ENCODE assay signal across 1 cellular context in genomic region chr15:84981054-84981710, GRCh38.
A peak's percentile ranks its signal among the peaks of the same experiment; 100 is the strongest.
TF ChIP-seq lines count a peak whose summit lies in the region.

No MANE protein-coding gene starts in this region.

TF ChIP-seq in HEK293, 187 proteins besides CTCF, POLR2A, EP300 and RAD21 (continued from another document and continues in another):
- TF ChIP-seq ZNF280D (tag by site-specific recombination; IDR thresholded peaks at IDR 0.05) (peak; percentile 85; the same call in 1 of the 2 replicates), ZNF24 (tag by site-specific recombination; IDR thresholded peaks at IDR 0.05) (peak; percentile 83; the same call in 1 of the 2 replicates), ZBTB17 (tag by site-specific recombination; IDR thresholded peaks at IDR 0.05) (peak; percentile 90), ZNF624 (tag by site-specific recombination; IDR thresholded peaks at IDR 0.05) (no peak), HOXD13 (CRISPR knock-in tag; IDR thresholded peaks at IDR 0.05; ENCODE audit: borderline replicate concordance) (no peak), REPIN1 (tag by site-specific recombination; IDR thresholded peaks at IDR 0.05; ENCODE audit: low read depth) (no peak), KLF10 (tag by site-specific recombination; IDR thresholded peaks at IDR 0.05) (peak; percentile 100), ZBTB20 (tag by site-specific recombination; IDR thresholded peaks at IDR 0.05) (no peak), ZNF473 (tag by site-specific recombination; IDR thresholded peaks at IDR 0.05) (no peak), ZNF302 (tag by site-specific recombination; IDR thresholded peaks at IDR 0.05; ENCODE audit: low read depth) (no peak), AEBP2 (tag by site-specific recombination; IDR thresholded peaks at IDR 0.05; ENCODE audit: borderline replicate concordance) (no peak), ZNF169 (tag by site-specific recombination; IDR thresholded peaks at IDR 0.05) (no peak), ZNF571 (tag by site-specific recombination; IDR thresholded peaks at IDR 0.05) (no peak), ZEB2 (tag by site-specific recombination; IDR thresholded peaks at IDR 0.05) (peak; percentile 95), SETDB1 (IDR thresholded peaks at IDR 0.05; ENCODE audit: insufficient read length, low read length) (no peak), ZNF664 (tag by site-specific recombination; IDR thresholded peaks at IDR 0.05) (no peak), ZNF777 (tag by site-specific recombination; IDR thresholded peaks at IDR 0.05; ENCODE audit: borderline replicate concordance) (peak; percentile 97; the same call in 1 of the 2 replicates), PATZ1 (tag by site-specific recombination; IDR thresholded peaks at IDR 0.05) (peak; percentile 99), ZBTB26 (tag by site-specific recombination; optimal IDR thresholded peaks at IDR 0.05) (peak; percentile 99), ZNF335 (tag by site-specific recombination; conservative IDR thresholded peaks at IDR 0.05) (peak; percentile 12), ZNF76 (tag by site-specific recombination; IDR thresholded peaks at IDR 0.05; ENCODE audit: borderline replicate concordance, low read depth) (peak; percentile 90), OVOL3 (tag by site-specific recombination; IDR thresholded peaks at IDR 0.05) (peak; percentile 92), PRDM1 (tag by site-specific recombination; IDR thresholded peaks at IDR 0.05) (no peak)
- TF ChIP-seq, protein P1, sequence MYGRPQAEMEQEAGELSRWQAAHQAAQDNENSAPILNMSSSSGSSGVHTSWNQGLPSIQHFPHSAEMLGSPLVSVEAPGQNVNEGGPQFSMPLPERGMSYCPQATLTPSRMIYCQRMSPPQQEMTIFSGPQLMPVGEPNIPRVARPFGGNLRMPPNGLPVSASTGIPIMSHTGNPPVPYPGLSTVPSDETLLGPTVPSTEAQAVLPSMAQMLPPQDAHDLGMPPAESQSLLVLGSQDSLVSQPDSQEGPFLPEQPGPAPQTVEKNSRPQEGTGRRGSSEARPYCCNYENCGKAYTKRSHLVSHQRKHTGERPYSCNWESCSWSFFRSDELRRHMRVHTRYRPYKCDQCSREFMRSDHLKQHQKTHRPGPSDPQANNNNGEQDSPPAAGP (tag by site-specific recombination; IDR thresholded peaks at IDR 0.05), result peak; percentile 96
- TF ChIP-seq, protein P2, sequence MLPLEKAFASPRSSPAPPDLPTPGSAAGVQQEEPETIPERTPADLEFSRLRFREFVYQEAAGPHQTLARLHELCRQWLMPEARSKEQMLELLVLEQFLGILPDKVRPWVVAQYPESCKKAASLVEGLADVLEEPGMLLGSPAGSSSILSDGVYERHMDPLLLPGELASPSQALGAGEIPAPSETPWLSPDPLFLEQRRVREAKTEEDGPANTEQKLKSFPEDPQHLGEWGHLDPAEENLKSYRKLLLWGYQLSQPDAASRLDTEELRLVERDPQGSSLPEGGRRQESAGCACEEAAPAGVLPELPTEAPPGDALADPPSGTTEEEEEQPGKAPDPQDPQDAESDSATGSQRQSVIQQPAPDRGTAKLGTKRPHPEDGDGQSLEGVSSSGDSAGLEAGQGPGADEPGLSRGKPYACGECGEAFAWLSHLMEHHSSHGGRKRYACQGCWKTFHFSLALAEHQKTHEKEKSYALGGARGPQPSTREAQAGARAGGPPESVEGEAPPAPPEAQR (tag by site-specific recombination; IDR thresholded peaks at IDR 0.05), result peak; percentile 31; the same call in 1 of the 2 replicates
- TF ChIP-seq, protein P3, sequence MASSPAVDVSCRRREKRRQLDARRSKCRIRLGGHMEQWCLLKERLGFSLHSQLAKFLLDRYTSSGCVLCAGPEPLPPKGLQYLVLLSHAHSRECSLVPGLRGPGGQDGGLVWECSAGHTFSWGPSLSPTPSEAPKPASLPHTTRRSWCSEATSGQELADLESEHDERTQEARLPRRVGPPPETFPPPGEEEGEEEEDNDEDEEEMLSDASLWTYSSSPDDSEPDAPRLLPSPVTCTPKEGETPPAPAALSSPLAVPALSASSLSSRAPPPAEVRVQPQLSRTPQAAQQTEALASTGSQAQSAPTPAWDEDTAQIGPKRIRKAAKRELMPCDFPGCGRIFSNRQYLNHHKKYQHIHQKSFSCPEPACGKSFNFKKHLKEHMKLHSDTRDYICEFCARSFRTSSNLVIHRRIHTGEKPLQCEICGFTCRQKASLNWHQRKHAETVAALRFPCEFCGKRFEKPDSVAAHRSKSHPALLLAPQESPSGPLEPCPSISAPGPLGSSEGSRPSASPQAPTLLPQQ (tag by site-specific recombination; IDR thresholded peaks at IDR 0.05), result peak; percentile 82
- TF ChIP-seq, protein P4, sequence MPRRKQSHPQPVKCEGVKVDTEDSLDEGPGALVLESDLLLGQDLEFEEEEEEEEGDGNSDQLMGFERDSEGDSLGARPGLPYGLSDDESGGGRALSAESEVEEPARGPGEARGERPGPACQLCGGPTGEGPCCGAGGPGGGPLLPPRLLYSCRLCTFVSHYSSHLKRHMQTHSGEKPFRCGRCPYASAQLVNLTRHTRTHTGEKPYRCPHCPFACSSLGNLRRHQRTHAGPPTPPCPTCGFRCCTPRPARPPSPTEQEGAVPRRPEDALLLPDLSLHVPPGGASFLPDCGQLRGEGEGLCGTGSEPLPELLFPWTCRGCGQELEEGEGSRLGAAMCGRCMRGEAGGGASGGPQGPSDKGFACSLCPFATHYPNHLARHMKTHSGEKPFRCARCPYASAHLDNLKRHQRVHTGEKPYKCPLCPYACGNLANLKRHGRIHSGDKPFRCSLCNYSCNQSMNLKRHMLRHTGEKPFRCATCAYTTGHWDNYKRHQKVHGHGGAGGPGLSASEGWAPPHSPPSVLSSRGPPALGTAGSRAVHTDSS (tag by site-specific recombination; IDR thresholded peaks at IDR 0.05), result no peak
- TF ChIP-seq, protein P5, sequence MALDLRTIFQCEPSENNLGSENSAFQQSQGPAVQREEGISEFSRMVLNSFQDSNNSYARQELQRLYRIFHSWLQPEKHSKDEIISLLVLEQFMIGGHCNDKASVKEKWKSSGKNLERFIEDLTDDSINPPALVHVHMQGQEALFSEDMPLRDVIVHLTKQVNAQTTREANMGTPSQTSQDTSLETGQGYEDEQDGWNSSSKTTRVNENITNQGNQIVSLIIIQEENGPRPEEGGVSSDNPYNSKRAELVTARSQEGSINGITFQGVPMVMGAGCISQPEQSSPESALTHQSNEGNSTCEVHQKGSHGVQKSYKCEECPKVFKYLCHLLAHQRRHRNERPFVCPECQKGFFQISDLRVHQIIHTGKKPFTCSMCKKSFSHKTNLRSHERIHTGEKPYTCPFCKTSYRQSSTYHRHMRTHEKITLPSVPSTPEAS (tag by site-specific recombination; IDR thresholded peaks at IDR 0.05), result peak; percentile 9; the same call in 1 of the 2 replicates
- TF ChIP-seq, protein P6, sequence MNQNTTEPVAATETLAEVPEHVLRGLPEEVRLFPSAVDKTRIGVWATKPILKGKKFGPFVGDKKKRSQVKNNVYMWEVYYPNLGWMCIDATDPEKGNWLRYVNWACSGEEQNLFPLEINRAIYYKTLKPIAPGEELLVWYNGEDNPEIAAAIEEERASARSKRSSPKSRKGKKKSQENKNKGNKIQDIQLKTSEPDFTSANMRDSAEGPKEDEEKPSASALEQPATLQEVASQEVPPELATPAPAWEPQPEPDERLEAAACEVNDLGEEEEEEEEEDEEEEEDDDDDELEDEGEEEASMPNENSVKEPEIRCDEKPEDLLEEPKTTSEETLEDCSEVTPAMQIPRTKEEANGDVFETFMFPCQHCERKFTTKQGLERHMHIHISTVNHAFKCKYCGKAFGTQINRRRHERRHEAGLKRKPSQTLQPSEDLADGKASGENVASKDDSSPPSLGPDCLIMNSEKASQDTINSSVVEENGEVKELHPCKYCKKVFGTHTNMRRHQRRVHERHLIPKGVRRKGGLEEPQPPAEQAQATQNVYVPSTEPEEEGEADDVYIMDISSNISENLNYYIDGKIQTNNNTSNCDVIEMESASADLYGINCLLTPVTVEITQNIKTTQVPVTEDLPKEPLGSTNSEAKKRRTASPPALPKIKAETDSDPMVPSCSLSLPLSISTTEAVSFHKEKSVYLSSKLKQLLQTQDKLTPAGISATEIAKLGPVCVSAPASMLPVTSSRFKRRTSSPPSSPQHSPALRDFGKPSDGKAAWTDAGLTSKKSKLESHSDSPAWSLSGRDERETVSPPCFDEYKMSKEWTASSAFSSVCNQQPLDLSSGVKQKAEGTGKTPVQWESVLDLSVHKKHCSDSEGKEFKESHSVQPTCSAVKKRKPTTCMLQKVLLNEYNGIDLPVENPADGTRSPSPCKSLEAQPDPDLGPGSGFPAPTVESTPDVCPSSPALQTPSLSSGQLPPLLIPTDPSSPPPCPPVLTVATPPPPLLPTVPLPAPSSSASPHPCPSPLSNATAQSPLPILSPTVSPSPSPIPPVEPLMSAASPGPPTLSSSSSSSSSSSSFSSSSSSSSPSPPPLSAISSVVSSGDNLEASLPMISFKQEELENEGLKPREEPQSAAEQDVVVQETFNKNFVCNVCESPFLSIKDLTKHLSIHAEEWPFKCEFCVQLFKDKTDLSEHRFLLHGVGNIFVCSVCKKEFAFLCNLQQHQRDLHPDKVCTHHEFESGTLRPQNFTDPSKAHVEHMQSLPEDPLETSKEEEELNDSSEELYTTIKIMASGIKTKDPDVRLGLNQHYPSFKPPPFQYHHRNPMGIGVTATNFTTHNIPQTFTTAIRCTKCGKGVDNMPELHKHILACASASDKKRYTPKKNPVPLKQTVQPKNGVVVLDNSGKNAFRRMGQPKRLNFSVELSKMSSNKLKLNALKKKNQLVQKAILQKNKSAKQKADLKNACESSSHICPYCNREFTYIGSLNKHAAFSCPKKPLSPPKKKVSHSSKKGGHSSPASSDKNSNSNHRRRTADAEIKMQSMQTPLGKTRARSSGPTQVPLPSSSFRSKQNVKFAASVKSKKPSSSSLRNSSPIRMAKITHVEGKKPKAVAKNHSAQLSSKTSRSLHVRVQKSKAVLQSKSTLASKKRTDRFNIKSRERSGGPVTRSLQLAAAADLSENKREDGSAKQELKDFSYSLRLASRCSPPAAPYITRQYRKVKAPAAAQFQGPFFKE (tag by site-specific recombination; IDR thresholded peaks at IDR 0.05; ENCODE audit: borderline replicate concordance), result 0 out of 2 replicates have a peak, but pooled peaks have one; percentile 30
